Comparison of ENCODE assay signal across 1 cellular context in genomic region chr4:7638984-7639789, GRCh38.
TF ChIP-seq lines count a peak whose summit lies in the region.

No MANE protein-coding gene starts in this region.

TF ChIP-seq in HepG2, 621 proteins besides CTCF, POLR2A, EP300 and RAD21 (continued from another document and continues in another):
- peak; percentile 34; the same call in 1 of the 2 replicates for TF ChIP-seq ZMYM4 (CRISPR knock-in tag; IDR thresholded peaks at IDR 0.05)
- peak; percentile 95 for TF ChIP-seq HNF4A (CRISPR knock-in tag; IDR thresholded peaks at IDR 0.05)
- no peak for TF ChIP-seq SIN3A (IDR thresholded peaks at IDR 0.05; ENCODE audit: borderline replicate concordance, low read depth, low read length)
- TF ChIP-seq AHDC1 (CRISPR knock-in tag; IDR thresholded peaks at IDR 0.05; ENCODE audit: borderline replicate concordance) = no peak
- no peak for TF ChIP-seq SIX1 (CRISPR knock-in tag; IDR thresholded peaks at IDR 0.05; ENCODE audit: borderline replicate concordance)
- peak; percentile 67; the same call in 1 of the 2 replicates for TF ChIP-seq FOXO1 (CRISPR knock-in tag; IDR thresholded peaks at IDR 0.05)
- no peak for TF ChIP-seq CENPBD1 (CRISPR knock-in tag; IDR thresholded peaks at IDR 0.05; ENCODE audit: borderline replicate concordance, low read depth)
- TF ChIP-seq ZNF549 (CRISPR knock-in tag; IDR thresholded peaks at IDR 0.05) = no peak
- peak; percentile 92 for TF ChIP-seq ZNF263 (CRISPR knock-in tag; IDR thresholded peaks at IDR 0.05)
- TF ChIP-seq MXD1 (CRISPR knock-in tag; IDR thresholded peaks at IDR 0.05) = no peak
- TF ChIP-seq BORCS8-MEF2B (CRISPR knock-in tag; IDR thresholded peaks at IDR 0.05) = no peak
- no peak for TF ChIP-seq ZNF780A (CRISPR knock-in tag; IDR thresholded peaks at IDR 0.05)
- no peak for TF ChIP-seq RBAK (CRISPR knock-in tag; IDR thresholded peaks at IDR 0.05)
- TF ChIP-seq ZBTB40 (IDR thresholded peaks at IDR 0.05) = 0 out of 2 replicates have a peak, but pooled peaks have one; percentile 25
- TF ChIP-seq ZBTB40 (CRISPR knock-in tag; IDR thresholded peaks at IDR 0.05) = no peak
- no peak for TF ChIP-seq PAWR (CRISPR knock-in tag; IDR thresholded peaks at IDR 0.05; ENCODE audit: borderline replicate concordance)
- no peak for TF ChIP-seq ZFP62 (CRISPR knock-in tag; IDR thresholded peaks at IDR 0.05)
- no peak for TF ChIP-seq ZNF224 (CRISPR knock-in tag; IDR thresholded peaks at IDR 0.05)
- TF ChIP-seq ZKSCAN8 (CRISPR knock-in tag; IDR thresholded peaks at IDR 0.05; ENCODE audit: borderline replicate concordance) = no peak
- TF ChIP-seq ARHGAP35 (CRISPR knock-in tag; IDR thresholded peaks at IDR 0.05; ENCODE audit: borderline replicate concordance) = no peak
- peak; percentile 62; the same call in 1 of the 2 replicates for TF ChIP-seq ZZZ3 (CRISPR knock-in tag; IDR thresholded peaks at IDR 0.05; ENCODE audit: borderline replicate concordance)
- TF ChIP-seq ZNF142 (CRISPR knock-in tag; IDR thresholded peaks at IDR 0.05) = no peak
- TF ChIP-seq ZBTB7A (CRISPR knock-in tag; IDR thresholded peaks at IDR 0.05) = no peak
- TF ChIP-seq ZSCAN20 (CRISPR knock-in tag; IDR thresholded peaks at IDR 0.05; ENCODE audit: borderline replicate concordance) = no peak
- TF ChIP-seq GATAD2A (CRISPR knock-in tag; IDR thresholded peaks at IDR 0.05) = peak; percentile 62
- no peak for TF ChIP-seq THAP8 (CRISPR knock-in tag; IDR thresholded peaks at IDR 0.05; ENCODE audit: borderline replicate concordance)
- TF ChIP-seq NFIB (CRISPR knock-in tag; IDR thresholded peaks at IDR 0.05; ENCODE audit: borderline replicate concordance) = no peak
- no peak for TF ChIP-seq REXO4 (CRISPR knock-in tag; IDR thresholded peaks at IDR 0.05; ENCODE audit: borderline replicate concordance)
- TF ChIP-seq TCF7L2 (IDR thresholded peaks at IDR 0.05; ENCODE audit: low read depth, low read length) = no peak; the same call in 1 of the 2 replicates
- no peak for TF ChIP-seq ZNF614 (CRISPR knock-in tag; IDR thresholded peaks at IDR 0.05; ENCODE audit: borderline replicate concordance)
- no peak for TF ChIP-seq JDP2 (CRISPR knock-in tag; IDR thresholded peaks at IDR 0.05; ENCODE audit: borderline replicate concordance)
- 0 out of 4 replicates have a peak, but pooled peaks of 1 of the 2 experiments have one; percentile 16 for TF ChIP-seq ATF4 (CRISPR knock-in tag; IDR thresholded peaks at IDR 0.05)
- no peak for TF ChIP-seq NFYB (CRISPR knock-in tag; IDR thresholded peaks at IDR 0.05)
- no peak for TF ChIP-seq MTF1 (CRISPR knock-in tag; IDR thresholded peaks at IDR 0.05)
